11 cellular contexts compared by ENCODE assay signal in genomic region chr4:14726441-14727405, GRCh38.
A peak's percentile ranks its signal among the peaks of the same experiment; 100 is the strongest.
DNase-seq lines count a peak whose midpoint lies in the region; ATAC-seq lines count a peak whose summit lies in the region.
"Had no signal": no experiment of that assay in that cellular context is flagged by ENCODE, and none has a peak within 500 bp of the region (broad histone marks: within the 10 kb centered on the region; RNA-seq: fewer than 3 reads in every experiment).

No MANE protein-coding gene starts in this region.

- H3K27me3 ChIP-seq in MG63, result no peaks in the 10 kb centered on the region
- H3K27me3 ChIP-seq: esophagus squamous epithelium had no signal

- ATAC-seq in GM18867 (IDR thresholded peaks at IDR 0.05; ENCODE audit: unreplicated experiment) (peak; percentile 54), GM19467 (IDR thresholded peaks at IDR 0.05; ENCODE audit: unreplicated experiment) (no peak)

- DNase-seq in MG63 (peak; percentile 1), amniotic epithelial cell (ENCODE audit: low read depth) (peak; percentile 51), kidney tubule cell (ENCODE audit: low spot score) (peak; percentile 88), NCI-H2171 treated with DMSO at 0.1 percent for 48 hours (lab: John Stamatoyannopoulos, UW) (no peak), globus pallidus (ENCODE audit: low spot score) (no peak)
- no peak for DNase-seq in effector CD4-positive, alpha-beta T cell
- DNase-seq: activated naive CD8-positive, alpha-beta T cell treated with anti-CD3 and anti-CD28 coated beads for 36 hours; CD8-positive, alpha-beta memory T cell; esophagus squamous epithelium had no signal

- H3K4me3 ChIP-seq in MG63, result no peak overlapping the region
- H3K4me3 ChIP-seq: esophagus squamous epithelium had no signal

- no peaks in the 10 kb centered on the region for H3K36me3 ChIP-seq in MG63
- H3K36me3 ChIP-seq: esophagus squamous epithelium had no signal

- H3K9me3 ChIP-seq in MG63, result no peaks in the 10 kb centered on the region
- H3K9me3 ChIP-seq: esophagus squamous epithelium had no signal

Comparison
In these comparisons a context has a peak if more than half of its experiments do, and no peak if none do; other contexts are left out.
1. DNase-seq: peak in MG63 (single experiment), amniotic epithelial cell (single experiment) and kidney tubule cell (single experiment); none in effector CD4-positive, alpha-beta T cell (single experiment), NCI-H2171 treated with DMSO at 0.1 percent for 48 hours (single experiment) and globus pallidus (single experiment).